18 cellular contexts compared by ENCODE assay signal in genomic region chr18:13510594-13510993, GRCh38.
"Had no signal": no experiment of that assay in that cellular context is flagged by ENCODE, and none has a peak within 500 bp of the region (broad histone marks: within the 10 kb centered on the region; RNA-seq: fewer than 3 reads in every experiment).

No MANE protein-coding gene starts in this region.

- H3K27me3 Mint-ChIP-seq: natural killer cell treated with Interleukin-12 subunit alpha and Interleukin-12 subunit beta and Interleukin-15 and Interleukin-18, amount 100 ng/mL, for 72 hours; stimulated activated naive B cell treated with anti-CD40 and anti-IgM and Interleukin-4, amounts not matched to agents 10 μg/mL and 1 μg/mL and 100 μg/mL, for 72 hours; stimulated activated naive CD8-positive, alpha-beta T cell treated with anti-CD3 and anti-CD28 coated beads, Interleukin-15, amount 100 ng/mL, for 72 hours had no signal

- H3K36me3 Mint-ChIP-seq: natural killer cell treated with Interleukin-12 subunit alpha and Interleukin-12 subunit beta and Interleukin-15 and Interleukin-18, amount 100 ng/mL, for 72 hours had no signal

- DNase-seq: effector memory CD4-positive, alpha-beta T cell; heart right ventricle; hypothalamus; kidney glomerular epithelial cell; mammary epithelial cell; mucosa of descending colon; occipital lobe; stimulated activated CD4-positive, alpha-beta T cell treated with anti-CD3 and anti-CD28 coated beads, Interleukin-2, amount 100 ng/mL, for 24 hours; stimulated activated CD4-positive, alpha-beta T cell treated with anti-CD3 and anti-CD28 coated beads, Interleukin-4, amount 100 ng/mL, for 4 hours; stimulated activated naive B cell treated with anti-CD40 and anti-IgM and Interleukin-4, amounts not matched to agents 10 μg/mL and 1 μg/mL and 100 μg/mL, for 72 hours; stimulated activated naive CD8-positive, alpha-beta T cell treated with anti-CD3 and anti-CD28 coated beads, Interleukin-15, amount 100 ng/mL, for 72 hours; testis; upper lobe of right lung had no signal

- H3K27ac Mint-ChIP-seq: stimulated activated naive B cell treated with anti-CD40 and anti-IgM and Interleukin-4, amounts not matched to agents 10 μg/mL and 1 μg/mL and 100 μg/mL, for 72 hours had no signal

- H3K9me3 Mint-ChIP-seq: natural killer cell treated with Interleukin-12 subunit alpha and Interleukin-12 subunit beta and Interleukin-15 and Interleukin-18, amount 100 ng/mL, for 72 hours; stimulated activated naive B cell treated with anti-CD40 and anti-IgM and Interleukin-4, amounts not matched to agents 10 μg/mL and 1 μg/mL and 100 μg/mL, for 72 hours; stimulated activated naive CD8-positive, alpha-beta T cell treated with anti-CD3 and anti-CD28 coated beads, Interleukin-15, amount 100 ng/mL, for 72 hours had no signal

- H3K4me3 ChIP-seq: heart right ventricle, mucosa of descending colon, testis, tibial nerve, upper lobe of right lung, vagina had no signal

- ATAC-seq: esophagus mucosa; heart right ventricle; mucosa of descending colon; natural killer cell treated with Interleukin-12 subunit alpha and Interleukin-12 subunit beta and Interleukin-15 and Interleukin-18, amount 100 ng/mL, for 72 hours; sciatic nerve; stimulated activated naive B cell treated with anti-CD40 and anti-IgM and Interleukin-4, amounts not matched to agents 10 μg/mL and 1 μg/mL and 100 μg/mL, for 72 hours; stimulated activated naive CD8-positive, alpha-beta T cell treated with anti-CD3 and anti-CD28 coated beads, Interleukin-15, amount 100 ng/mL, for 72 hours; upper lobe of right lung had no signal

- H3K4me3 Mint-ChIP-seq: natural killer cell treated with Interleukin-12 subunit alpha and Interleukin-12 subunit beta and Interleukin-15 and Interleukin-18, amount 100 ng/mL, for 72 hours; stimulated activated naive B cell treated with anti-CD40 and anti-IgM and Interleukin-4, amounts not matched to agents 10 μg/mL and 1 μg/mL and 100 μg/mL, for 72 hours had no signal
